ENCODE assay signal across 16 cellular contexts in genomic region chr15:82303956-82304640, GRCh38. TPM values are rescaled to one million over a fixed set of nuclear protein-coding genes. Genes with fewer than 3 reads are reported as not detected.
DNase-seq lines count a peak whose midpoint lies in the region; ATAC-seq, FAIRE-seq and TF ChIP-seq lines count a peak whose summit lies in the region.
"Had no signal": no experiment of that assay in that cellular context is flagged by ENCODE, and none has a peak within 500 bp of the region (broad histone marks: within the 10 kb centered on the region; RNA-seq: fewer than 3 reads in every experiment).

No MANE protein-coding gene starts in this region.

- H3K27ac Mint-ChIP-seq in activated CD4-positive, alpha-beta T cell treated with anti-CD3 and anti-CD28 coated beads, Interleukin-2, amount 10 ng/mL, durations not matched to agents 7 days and 5 days = no peak overlapping the region
- H3K27ac Mint-ChIP-seq: IgD-negative memory B cell had no signal

- H3K36me3 ChIP-seq in right atrium auricular region = no peaks in the 10 kb centered on the region
- no peaks in the 10 kb centered on the region for H3K36me3 ChIP-seq in left ventricle myocardium inferior
- no peaks in the 10 kb centered on the region for H3K36me3 ChIP-seq in kidney (ENCODE audit: control insufficient read depth in 1 of 2, insufficient read depth in 2 of 2, low read length in 2 of 2)
- H3K36me3 ChIP-seq: BLaER1 treated with 17β-estradiol and CSF1 and Interleukin-3, amounts not matched to agents 10 nM and 100 nM had no signal

- no peaks in the 10 kb centered on the region for H3K27me3 Mint-ChIP-seq in activated CD4-positive, alpha-beta T cell treated with anti-CD3 and anti-CD28 coated beads, Interleukin-2, amount 10 ng/mL, durations not matched to agents 7 days and 5 days
- H3K27me3 Mint-ChIP-seq: IgD-negative memory B cell had no signal

- no peak overlapping the region for H3K9ac ChIP-seq in kidney (ENCODE audit: low read length in 2 of 2)
- H3K9ac ChIP-seq: BLaER1 treated with 17β-estradiol and CSF1 and Interleukin-3, amounts not matched to agents 10 nM and 100 nM had no signal

- no peaks in the 10 kb centered on the region for H3K27me3 ChIP-seq in right atrium auricular region
- no peaks in the 10 kb centered on the region for H3K27me3 ChIP-seq in left ventricle myocardium inferior (ENCODE audit: low read depth)
- H3K27me3 ChIP-seq: BLaER1 treated with 17β-estradiol and CSF1 and Interleukin-3, amounts not matched to agents 10 nM and 100 nM had no signal

- no peaks in the 10 kb centered on the region for H3K36me3 Mint-ChIP-seq in activated CD4-positive, alpha-beta T cell treated with anti-CD3 and anti-CD28 coated beads, Interleukin-2, amount 10 ng/mL, durations not matched to agents 7 days and 5 days (ENCODE audit: low read depth)
- H3K36me3 Mint-ChIP-seq: CD4-positive, CD25-positive, alpha-beta regulatory T cell; IgD-negative memory B cell had no signal

- no peak overlapping the region for H3K4me3 Mint-ChIP-seq in activated CD4-positive, alpha-beta T cell treated with anti-CD3 and anti-CD28 coated beads, Interleukin-2, amount 10 ng/mL, durations not matched to agents 7 days and 5 days
- H3K4me3 Mint-ChIP-seq: CD4-positive, CD25-positive, alpha-beta regulatory T cell; H9; IgD-negative memory B cell had no signal

- CTCF ChIA-PET in activated CD4-positive, alpha-beta T cell treated with anti-CD3 and anti-CD28 coated beads, Interleukin-2, amount 10 ng/mL, durations not matched to agents 7 days and 5 days (lab: Charles Lee) = no interaction called here

- H3K4me3 ChIP-seq in right atrium auricular region (no peak overlapping the region), left ventricle myocardium inferior (no peak overlapping the region), kidney (ENCODE audit: low read length in 2 of 2) (no peak overlapping the region)
- H3K4me3 ChIP-seq: BLaER1 treated with 17β-estradiol and CSF1 and Interleukin-3, amounts not matched to agents 10 nM and 100 nM had no signal

- H3K27ac ChIP-seq in right atrium auricular region = no peak overlapping the region
- no peak overlapping the region for H3K27ac ChIP-seq in left ventricle myocardium inferior (replicated peaks)
- no peak overlapping the region for H3K27ac ChIP-seq in kidney (ENCODE audit: low read depth in 2 of 2, low read length in 2 of 2)
- H3K27ac ChIP-seq: BLaER1 treated with 17β-estradiol and CSF1 and Interleukin-3, amounts not matched to agents 10 nM and 100 nM had no signal

- no peaks in the 10 kb centered on the region for H3K9me3 Mint-ChIP-seq in activated CD4-positive, alpha-beta T cell treated with anti-CD3 and anti-CD28 coated beads, Interleukin-2, amount 10 ng/mL, durations not matched to agents 7 days and 5 days
- H3K9me3 Mint-ChIP-seq: H9, IgD-negative memory B cell had no signal

- intact Hi-C loops in left ventricle myocardium inferior (cut with micrococcal nuclease) (no loop called here), kidney (cut with DNase I) (no loop called here), sciatic nerve (cut with DNase I) (no loop called here)

- peaks cover 13% of the 10 kb centered on the region for H3K4me1 Mint-ChIP-seq in activated CD4-positive, alpha-beta T cell treated with anti-CD3 and anti-CD28 coated beads, Interleukin-2, amount 10 ng/mL, durations not matched to agents 7 days and 5 days
- H3K4me1 Mint-ChIP-seq: H9, IgD-negative memory B cell had no signal

- no peak for FAIRE-seq in kidney (lab: Jason Lieb, UNC)
- FAIRE-seq: GM12891 had no signal

- POLR2A ChIA-PET in activated CD4-positive, alpha-beta T cell treated with anti-CD3 and anti-CD28 coated beads, Interleukin-2, amount 10 ng/mL, durations not matched to agents 7 days and 5 days (lab: Charles Lee) = no interaction called here

- ATAC-seq in sciatic nerve = no peak
- no peak for ATAC-seq in GM19324 (IDR thresholded peaks at IDR 0.05; ENCODE audit: low FRiP score, unreplicated experiment)
- ATAC-seq in GM18517 (IDR thresholded peaks at IDR 0.05; ENCODE audit: unreplicated experiment) = no peak

- peaks cover 0 to 16% of the 10 kb centered on the region in 2 donors for H3K4me1 ChIP-seq in right atrium auricular region
- H3K4me1 ChIP-seq in left ventricle myocardium inferior = no peaks in the 10 kb centered on the region
- H3K4me1 ChIP-seq in kidney (ENCODE audit: control insufficient read depth in 1 of 2, insufficient read depth in 1 of 2, low read depth in 1 of 2, low read length in 2 of 2) = no peaks in the 10 kb centered on the region
- H3K4me1 ChIP-seq: BLaER1 treated with 17β-estradiol and CSF1 and Interleukin-3, amounts not matched to agents 10 nM and 100 nM had no signal

- H3K9me3 ChIP-seq in right atrium auricular region (no peaks in the 10 kb centered on the region), left ventricle myocardium inferior (replicated peaks) (no peaks in the 10 kb centered on the region), kidney (ENCODE audit: control insufficient read depth in 1 of 2, low read length in 2 of 2) (no peaks in the 10 kb centered on the region)
- H3K9me3 ChIP-seq: BLaER1 treated with 17β-estradiol and CSF1 and Interleukin-3, amounts not matched to agents 10 nM and 100 nM had no signal

- DNase-seq in right atrium auricular region (ENCODE audit: low spot score) = peak; percentile 34
- no peak for DNase-seq in left ventricle myocardium inferior
- DNase-seq in kidney = peak; percentile 38
- DNase-seq in sciatic nerve (ENCODE audit: low spot score) = peak; percentile 9
- no peak for DNase-seq in activated CD4-positive, alpha-beta T cell treated with anti-CD3 and anti-CD28 coated beads, Interleukin-2, amount 10 ng/mL, durations not matched to agents 7 days and 5 days
- DNase-seq: ACHN; Calu3; CD4-positive, CD25-positive, alpha-beta regulatory T cell; DMS 273 treated with DMSO at 0.1 percent for 48 hours; GOT3; H9 had no signal

- TF ChIP-seq CTCF in right atrium auricular region (IDR thresholded peaks at IDR 0.05) (no peak), left ventricle myocardium inferior (IDR thresholded peaks at IDR 0.05; ENCODE audit: borderline replicate concordance) (no peak), kidney (IDR thresholded peaks at IDR 0.05; ENCODE audit: borderline replicate concordance, extremely low read depth, insufficient read depth) (no peak)

RNA-seq across cellular contexts. Expression of gene SAXO2, which starts 41.5 kb away (rescaled TPM):
- not detected for total RNA-seq in right atrium auricular region
- total RNA-seq in left ventricle myocardium inferior = 2.6 TPM
- total RNA-seq in kidney = 3.2 TPM
- 5.1 TPM for polyA plus RNA-seq in kidney (ENCODE audit: insufficient read depth, low read depth, low replicate concordance)
- total RNA-seq in sciatic nerve = 2.0 TPM
- total RNA-seq in activated CD4-positive, alpha-beta T cell treated with anti-CD3 and anti-CD28 coated beads, Interleukin-2, amount 10 ng/mL, durations not matched to agents 7 days and 5 days = 10 to 100 TPM; 13.9 to 14.3 TPM
- total RNA-seq: CD4-positive, CD25-positive, alpha-beta regulatory T cell had no signal

RNA-seq across cellular contexts. Expression of gene EFL1, which starts 41.6 kb away (rescaled TPM):
- total RNA-seq in right atrium auricular region (10 to 100 TPM; 11.0 to 14.2 TPM), left ventricle myocardium inferior (12.9 TPM), kidney (16.6 TPM), sciatic nerve (16.0 TPM)
- polyA plus RNA-seq in kidney (ENCODE audit: insufficient read depth, low read depth, low replicate concordance) = 9.2 TPM
- total RNA-seq in activated CD4-positive, alpha-beta T cell treated with anti-CD3 and anti-CD28 coated beads, Interleukin-2, amount 10 ng/mL, durations not matched to agents 7 days and 5 days = 10 to 100 TPM; 28.4 to 31.6 TPM

RNA-seq across cellular contexts. Expression of gene GOLGA6L10, which starts 45.2 kb away (rescaled TPM):
- total RNA-seq in right atrium auricular region (under 1 TPM; 0.33 to 0.35 TPM), left ventricle myocardium inferior (0.33 TPM), kidney (2.5 TPM), sciatic nerve (1.9 TPM)
- 0.45 TPM for polyA plus RNA-seq in kidney (ENCODE audit: insufficient read depth, low read depth, low replicate concordance)
- under 1 TPM; 0.54 to 0.97 TPM for total RNA-seq in activated CD4-positive, alpha-beta T cell treated with anti-CD3 and anti-CD28 coated beads, Interleukin-2, amount 10 ng/mL, durations not matched to agents 7 days and 5 days

Comparison
In these comparisons a context has a peak if more than half of its experiments do, and no peak if none do; other contexts are left out.
1. DNase-seq: peak in right atrium auricular region (single experiment), kidney (single experiment) and sciatic nerve (single experiment); none in left ventricle myocardium inferior (single experiment) and activated CD4-positive, alpha-beta T cell treated with anti-CD3 and anti-CD28 coated beads, Interleukin-2, amount 10 ng/mL, durations not matched to agents 7 days and 5 days (single experiment).